ENCODE assay signal across 8 cellular contexts in the genomic region with DNA sequence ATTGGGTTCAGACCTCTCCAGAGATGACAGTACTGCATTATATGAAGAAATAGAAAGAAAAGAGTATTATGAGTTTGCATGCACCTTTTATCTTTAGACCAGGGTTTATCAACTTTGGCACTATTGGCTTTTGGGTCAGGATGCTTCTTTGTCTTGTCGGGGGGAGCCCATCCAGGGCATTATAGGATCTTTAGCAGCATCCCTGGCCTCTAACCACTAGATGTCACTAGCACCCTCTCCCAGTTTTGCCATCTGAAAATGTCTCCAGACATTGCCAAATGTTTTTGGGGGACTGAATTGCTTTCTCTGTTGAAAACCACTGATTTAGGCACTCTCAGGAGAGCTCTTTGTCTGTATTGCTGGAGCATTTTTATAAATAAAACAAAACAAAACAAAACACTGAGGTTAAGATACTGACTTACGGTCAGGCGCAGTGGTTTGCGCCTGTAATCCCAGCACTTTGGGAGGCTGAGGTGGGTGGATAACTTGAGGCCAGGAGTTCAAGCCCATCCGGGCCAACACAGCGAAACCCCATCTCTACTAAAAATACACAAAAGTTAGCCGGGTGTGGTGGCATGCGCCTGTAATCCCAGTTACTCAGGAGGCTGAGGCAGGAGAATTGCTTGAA. TPM values are rescaled to one million over a fixed set of nuclear protein-coding genes. Genes with fewer than 3 reads are reported as not detected.
A peak's percentile ranks its signal among the peaks of the same experiment; 100 is the strongest.
DNase-seq lines count a peak whose midpoint lies in the region; ATAC-seq and TF ChIP-seq lines count a peak whose summit lies in the region.

No MANE protein-coding gene starts in this region.

- in situ Hi-C loops in SK-MEL-5 (cut with HindIII; ENCODE audit: low pct_unique_long_range_greater_than_20kb, low sequenced_read_pairs): no loop called here

- no peaks in the 10 kb centered on the region for H3K79me2 ChIP-seq in HCT116 (ENCODE audit: insufficient read depth, low read length)

- H3K4me3 ChIP-seq in HCT116 (replicated peaks in 1 of 2; ENCODE audit: low read depth in 1 of 2, low read length in 2 of 2) (no peak overlapping the region), colonic mucosa (no peak overlapping the region)

- no peaks in the 10 kb centered on the region for H3K9me2 ChIP-seq in HCT116 (ENCODE audit: insufficient read depth)

- intact Hi-C loops in HCT116 (cut with micrococcal nuclease) (loop anchor here (10.0 kb wide), 1 partner anchor 453 kb away; no protein-coding TSS in a partner anchor), colonic mucosa (cut with DNase I) (no loop called here)

- peak; percentile 54 for TF ChIP-seq RAD21 in HCT116 (IDR thresholded peaks at IDR 0.05; ENCODE audit: low read depth)

- DNase-seq in SKM-1 treated with dmso at 0.1 percent for 144 hours (lab: John Stamatoyannopoulos, UW; ENCODE audit: unreplicated experiment) (peak; percentile 1), SKM-1 (lab: John Stamatoyannopoulos, UW; ENCODE audit: unreplicated experiment) (no peak), HCT116 (ENCODE audit: low read depth, low spot score) (no peak), SK-MEL-5 (ENCODE audit: low read depth, low spot score) (peak; percentile 59), colonic mucosa (peak; percentile 26), mucosa of gallbladder (ENCODE audit: low spot score) (peak; percentile 19)

- TF ChIP-seq POLR2A in HCT116 (IDR thresholded peaks at IDR 0.05; ENCODE audit: borderline replicate concordance, extremely low read depth, insufficient read depth, insufficient read length): no peak

- no peak overlapping the region for H3K27ac ChIP-seq in HCT116 (ENCODE audit: low read depth, low read length)
- H3K27ac ChIP-seq in colonic mucosa: no peak overlapping the region

- CTCF ChIA-PET in HCT116 (lab: Charles Lee): no interaction called here

- no peak overlapping the region for H3K4me2 ChIP-seq in HCT116 (ENCODE audit: low read length)

- H3K9me3 ChIP-seq in HCT116 (ENCODE audit: control insufficient read depth in 1 of 2, insufficient read depth in 1 of 2, low read depth in 1 of 2, low read length in 2 of 2) (no peaks in the 10 kb centered on the region), colonic mucosa (no peaks in the 10 kb centered on the region)

- no peak overlapping the region for H3K9ac ChIP-seq in HCT116 (ENCODE audit: low read length)
- no peak overlapping the region for H3K9ac ChIP-seq in colonic mucosa (ENCODE audit: low read depth in 2 of 2, low read length in 2 of 2)

- H3K27me3 ChIP-seq in HCT116 (ENCODE audit: insufficient read depth, low read length) (no peaks in the 10 kb centered on the region), colonic mucosa (no peaks in the 10 kb centered on the region)

- no TSS peak for BruUV-seq in HCT116 (replicated peaks; lab: Mats Ljungman, UMichigan)

- TF ChIP-seq CTCF in HCT116 (IDR thresholded peaks at IDR 0.05 in 2 of 3, conservative IDR thresholded peaks at IDR 0.05 in 1 of 3; ENCODE audit: borderline replicate concordance in 1 of 3, insufficient read depth in 1 of 3, low read depth in 2 of 3, low read length in 2 of 3) (peak; percentile 18 to 70 (median 66); a peak in 5 of 6 replicates), colonic mucosa (IDR thresholded peaks at IDR 0.05) (peak; percentile 74)

- peak; percentile 66; the same call in 1 of the 2 replicates for ATAC-seq in HCT116
- no peak for ATAC-seq in GM19397 (IDR thresholded peaks at IDR 0.05; ENCODE audit: unreplicated experiment)
- ATAC-seq in GM18870 (IDR thresholded peaks at IDR 0.05; ENCODE audit: unreplicated experiment): no peak

- RAD21 ChIA-PET in HCT116 (lab: Charles Lee; ENCODE audit: low non-redundant PET in 1 of 2, low total read pairs in 2 of 2, uncharacterized antibody in 2 of 2, unreplicated experiment in 2 of 2): no interaction called here

- no peak overlapping the region for H2AFZ ChIP-seq in HCT116 (ENCODE audit: low read depth, low read length, poor library complexity, severe bottlenecking)

- POLR2A ChIA-PET in HCT116 (lab: Charles Lee): no interaction called here

- H3K4me1 ChIP-seq in HCT116 (ENCODE audit: control insufficient read depth in 1 of 2, insufficient read depth in 2 of 2, low read length in 2 of 2): no peaks in the 10 kb centered on the region
- H3K4me1 ChIP-seq in colonic mucosa: no peaks in the 10 kb centered on the region

- no peaks in the 10 kb centered on the region for H3K36me3 ChIP-seq in HCT116 (ENCODE audit: control insufficient read depth in 1 of 2, insufficient read depth in 2 of 2, low read length in 2 of 2)
- H3K36me3 ChIP-seq in colonic mucosa: no peaks in the 10 kb centered on the region

- no peaks in the 10 kb centered on the region for H4K20me1 ChIP-seq in HCT116 (ENCODE audit: insufficient read depth)

TF ChIP-seq in HCT116, 20 proteins besides CTCF, POLR2A, EP300 and RAD21:
- TF ChIP-seq POLR2AphosphoS5 (IDR thresholded peaks at IDR 0.05; ENCODE audit: low read depth, low read length): no peak
- TF ChIP-seq SP1 (IDR thresholded peaks at IDR 0.05; ENCODE audit: low read depth): no peak
- TF ChIP-seq, protein P1, sequence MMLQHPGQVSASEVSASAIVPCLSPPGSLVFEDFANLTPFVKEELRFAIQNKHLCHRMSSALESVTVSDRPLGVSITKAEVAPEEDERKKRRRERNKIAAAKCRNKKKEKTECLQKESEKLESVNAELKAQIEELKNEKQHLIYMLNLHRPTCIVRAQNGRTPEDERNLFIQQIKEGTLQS (IDR thresholded peaks at IDR 0.05): no peak
- TF ChIP-seq SRF (IDR thresholded peaks at IDR 0.05; ENCODE audit: low read depth): no peak
- no peak for TF ChIP-seq ZFX (IDR thresholded peaks at IDR 0.05)
- TF ChIP-seq, protein P2, sequence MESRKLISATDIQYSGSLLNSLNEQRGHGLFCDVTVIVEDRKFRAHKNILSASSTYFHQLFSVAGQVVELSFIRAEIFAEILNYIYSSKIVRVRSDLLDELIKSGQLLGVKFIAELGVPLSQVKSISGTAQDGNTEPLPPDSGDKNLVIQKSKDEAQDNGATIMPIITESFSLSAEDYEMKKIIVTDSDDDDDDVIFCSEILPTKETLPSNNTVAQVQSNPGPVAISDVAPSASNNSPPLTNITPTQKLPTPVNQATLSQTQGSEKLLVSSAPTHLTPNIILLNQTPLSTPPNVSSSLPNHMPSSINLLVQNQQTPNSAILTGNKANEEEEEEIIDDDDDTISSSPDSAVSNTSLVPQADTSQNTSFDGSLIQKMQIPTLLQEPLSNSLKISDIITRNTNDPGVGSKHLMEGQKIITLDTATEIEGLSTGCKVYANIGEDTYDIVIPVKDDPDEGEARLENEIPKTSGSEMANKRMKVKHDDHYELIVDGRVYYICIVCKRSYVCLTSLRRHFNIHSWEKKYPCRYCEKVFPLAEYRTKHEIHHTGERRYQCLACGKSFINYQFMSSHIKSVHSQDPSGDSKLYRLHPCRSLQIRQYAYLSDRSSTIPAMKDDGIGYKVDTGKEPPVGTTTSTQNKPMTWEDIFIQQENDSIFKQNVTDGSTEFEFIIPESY (IDR thresholded peaks at IDR 0.05; ENCODE audit: extremely low read depth, insufficient replicate concordance, low read length): no peak
- TF ChIP-seq JUND (IDR thresholded peaks at IDR 0.05): no peak
- TF ChIP-seq YY1 (IDR thresholded peaks at IDR 0.05; ENCODE audit: extremely low read depth, insufficient replicate concordance, low read depth, low read length): no peak
- no peak for TF ChIP-seq CBX3 (IDR thresholded peaks at IDR 0.05; ENCODE audit: low read depth)
- TF ChIP-seq SIN3A (IDR thresholded peaks at IDR 0.05; ENCODE audit: low read depth): no peak
- no peak for TF ChIP-seq TCF7L2 (IDR thresholded peaks at IDR 0.05; ENCODE audit: borderline replicate concordance, extremely low read depth, insufficient read depth, insufficient read length)
- no peak for TF ChIP-seq CEBPB (IDR thresholded peaks at IDR 0.05; ENCODE audit: low read depth)

RNA-seq across cellular contexts. Expression of a gene that starts 23.6 kb away (rescaled TPM):
- 5.5 TPM for total RNA-seq in HCT116 (2021; ENCODE audit: unreplicated experiment)
- polyA plus RNA-seq in HCT116 (2012): 1.3 and 1.8 TPM in 2 replicates
- 3.0 and 6.0 TPM in 2 replicates for total RNA-seq in SK-MEL-5 (2014; rRNA removed; shearing (Covaris generic))
- 3.1 and 4.6 TPM in 2 replicates for polyA plus RNA-seq in SK-MEL-5 (2015; cell fraction: cytosol; rRNA removed)
- polyA plus RNA-seq in SK-MEL-5 (2015; cell fraction: nucleus; rRNA removed): 12.3 and 23.3 TPM in 2 replicates
- total RNA-seq in colonic mucosa: 1 to 10 TPM; 5.2 to 5.7 TPM
- 9.4 TPM for total RNA-seq in mucosa of gallbladder

RNA-seq across cellular contexts. Expression of a gene that starts 28.6 kb away (rescaled TPM):
- total RNA-seq in HCT116 (2021; ENCODE audit: unreplicated experiment): 4.6 TPM
- polyA plus RNA-seq in HCT116 (2012): 4.1 and 4.8 TPM in 2 replicates
- total RNA-seq in SK-MEL-5 (2014; rRNA removed; shearing (Covaris generic)): 3.8 and 7.0 TPM in 2 replicates
- 1.4 and 2.3 TPM in 2 replicates for polyA plus RNA-seq in SK-MEL-5 (2015; cell fraction: cytosol; rRNA removed)
- polyA plus RNA-seq in SK-MEL-5 (2015; cell fraction: nucleus; rRNA removed): 11.3 and 16.6 TPM in 2 replicates
- total RNA-seq in colonic mucosa: 1 to 10 TPM; 7.9 to 8.4 TPM
- total RNA-seq in mucosa of gallbladder: 11.7 TPM

Comparison
In these comparisons a context has a peak if more than half of its experiments do, and no peak if none do; other contexts are left out.
1. DNase-seq: peak in SKM-1 treated with dmso at 0.1 percent for 144 hours (single experiment), SK-MEL-5 (single experiment), colonic mucosa (single experiment) and mucosa of gallbladder (single experiment); none in SKM-1 (single experiment) and HCT116 (single experiment).